ENCODE assay signal across 27 cellular contexts in the genomic region with DNA sequence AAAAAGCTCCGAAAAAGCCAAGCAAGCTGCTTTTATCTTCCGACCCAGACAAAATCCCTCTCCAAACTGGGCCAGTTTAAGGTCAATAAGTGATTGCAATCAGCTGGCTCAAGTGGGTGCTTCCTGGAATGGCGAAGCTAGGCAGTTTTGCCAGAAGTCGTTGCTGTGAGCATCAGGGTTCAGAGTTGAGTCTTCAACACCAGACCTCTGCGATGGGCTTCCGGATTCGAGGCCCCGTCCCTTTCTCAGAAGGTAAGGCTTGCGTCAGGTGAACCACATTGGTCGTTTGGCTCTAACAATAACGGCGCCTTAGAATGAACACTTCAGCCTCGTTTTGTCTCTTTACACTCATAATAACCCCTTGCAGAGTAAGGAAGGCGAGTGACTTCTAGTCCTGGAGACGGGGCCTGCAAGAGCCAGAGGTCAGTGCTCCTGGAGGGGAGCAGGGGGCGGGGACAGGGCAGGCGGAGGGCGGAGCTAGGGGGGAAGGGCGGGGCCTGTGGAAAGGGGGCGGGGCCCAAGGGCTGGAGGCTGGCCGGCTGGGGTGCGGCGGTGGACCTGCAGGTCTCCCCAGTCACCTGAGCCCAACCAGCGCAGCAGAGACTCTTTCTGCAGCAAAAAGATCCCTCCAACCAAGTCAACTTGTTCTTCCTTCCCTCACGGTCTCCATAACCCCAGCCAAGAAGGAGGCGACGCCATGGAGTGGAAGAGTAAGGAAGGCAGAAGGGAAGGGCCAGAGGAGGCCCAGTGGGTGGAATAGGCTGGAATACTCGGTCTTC. TPM values are rescaled to one million over a fixed set of nuclear protein-coding genes. Genes with fewer than 3 reads are reported as not detected.
A peak's percentile ranks its signal among the peaks of the same experiment; 100 is the strongest.
DNase-seq lines count a peak whose midpoint lies in the region; ATAC-seq, FAIRE-seq and TF ChIP-seq lines count a peak whose summit lies in the region.
"Had no signal": no experiment of that assay in that cellular context is flagged by ENCODE, and none has a peak within 500 bp of the region (broad histone marks: within the 10 kb centered on the region; RNA-seq: fewer than 3 reads in every experiment).

No MANE protein-coding gene starts in this region.

- in situ Hi-C loops in K562 (cut with MboI) = no loop called here

- H3K4me2 ChIP-seq in K562 (ENCODE audit: insufficient read depth, low read length) = peak overlapping the region; percentile 81
- H3K4me2 ChIP-seq: BLaER1 had no signal

- 0 out of 2 replicates have a peak, but pooled peaks cover 3% of the 10 kb centered on the region for H3K4me1 ChIP-seq in BE2C
- peaks cover 5 to 12% of the 10 kb centered on the region in 2 experiments; a peak in 4 of 5 replicates for H3K4me1 ChIP-seq in K562 (replicated peaks in 1 of 2; ENCODE audit: control insufficient read depth in 2 of 2, insufficient read depth in 2 of 2, low read length in 2 of 2)
- H3K4me1 ChIP-seq: BLaER1, tibial nerve had no signal

- intact Hi-C loops in K562 (cut with micrococcal nuclease) = loop anchor here (2.0 kb wide), 1 partner anchor 33 kb away; a partner anchor contains a TSS

- POLR2A ChIA-PET in K562 (lab: Yijun Ruan, JAX) = interaction anchor here (0.6 to 2.0 kb wide), 9 partner anchors 10 to 1031 kb away, joined by 3 to 10 read pairs (median 3); no protein-coding TSS in a partner anchor

- TF ChIP-seq POLR2A in K562 (conservative IDR thresholded peaks at IDR 0.05) = peak; percentile 63

- no peaks in the 10 kb centered on the region for H3K27me3 ChIP-seq in BE2C
- no peaks in the 10 kb centered on the region for H3K27me3 ChIP-seq in H7 (ENCODE audit: control insufficient read depth, insufficient read depth, low read length)
- no peaks in the 10 kb centered on the region for H3K27me3 ChIP-seq in K562 (ENCODE audit: control insufficient read depth in 2 of 2, insufficient read depth in 2 of 2, low read length in 2 of 2)
- H3K27me3 ChIP-seq: BLaER1, gastrocnemius medialis, stomach, tibial nerve had no signal

- CTCF ChIA-PET in K562 (lab: Yijun Ruan, JAX; ENCODE audit: low intra/inter-chr PET ratio) = no interaction called here

- DNase-seq in BE2C (peak; percentile 14), H7 (peak; percentile 92), K562 (ENCODE audit: extremely low read depth in 1 of 4, low spot score in 3 of 4) (peak; percentile 80 to 97 (median 94)), mesenteric fat pad (ENCODE audit: low spot score) (peak; percentile 82), C1 segment of cervical spinal cord (lab: John Stamatoyannopoulos, UW) (no peak), HT-29 (ENCODE audit: low spot score) (no peak)
- no peak for DNase-seq in stimulated activated CD8-positive, alpha-beta memory T cell treated with anti-CD3 and anti-CD28 coated beads, Interleukin-4, amount 100 ng/mL, for 48 hours
- DNase-seq in central memory CD4-positive, alpha-beta T cell = no peak
- DNase-seq: activated CD4-positive, alpha-beta T cell treated with anti-CD3 and anti-CD28 coated beads for 36 hours; activated gamma-delta T cell treated with Interleukin-2 at 50 U/mL for 16 hours; activated naive CD8-positive, alpha-beta T cell treated with anti-CD3 and anti-CD28 coated beads, Interleukin-2, amount 50 U/mL, for 24 hours; activated T-cell treated with anti-CD3 and anti-CD28 coated beads, Interleukin-2, amount 50 U/mL, for 24 hours; COR-L47; dermis blood vessel endothelial cell; DND-41; gastrocnemius medialis; GM23248; hippocampal formation; islet precursor cell; natural killer cell; NCI-H1092 treated with DMSO at 0.1 percent for 48 hours; NCI-H187 treated with DMSO at 0.1 percent for 48 hours; NCI-H226; stomach had no signal

- H3K9me3 ChIP-seq in BE2C (no peaks in the 10 kb centered on the region), K562 (replicated peaks; ENCODE audit: control insufficient read depth, insufficient read depth, low read depth, low read length) (no peaks in the 10 kb centered on the region)
- H3K9me3 ChIP-seq: BLaER1, gastrocnemius medialis, stomach, tibial nerve had no signal

- 0 out of 4 replicates have a peak, but pooled peaks of 1 of the 2 experiments have one; percentile 4 for TF ChIP-seq RAD21 in K562 (CRISPR knock-in tag; conservative IDR thresholded peaks at IDR 0.05 in 1 of 2, IDR thresholded peaks at IDR 0.05 in 1 of 2)

- no peaks in the 10 kb centered on the region for H3K36me3 ChIP-seq in BE2C
- H3K36me3 ChIP-seq in H7 (replicated peaks; ENCODE audit: control insufficient read depth, insufficient read depth, low read length) = no peaks in the 10 kb centered on the region
- no peaks in the 10 kb centered on the region for H3K36me3 ChIP-seq in K562 (ENCODE audit: control insufficient read depth, insufficient read depth, low read length)
- H3K36me3 ChIP-seq: BLaER1, gastrocnemius medialis, stomach, tibial nerve had no signal

- no peak overlapping the region for H3K4me3 ChIP-seq in BE2C (ENCODE audit: low read depth, low read length)
- peak overlapping the region; percentile 4; the same call in 1 of the 2 replicates for H3K4me3 ChIP-seq in H7 (ENCODE audit: insufficient read depth, low read depth, low read length)
- H3K4me3 ChIP-seq in K562 = peak overlapping the region; percentile 13
- H3K4me3 ChIP-seq: BLaER1, gastrocnemius medialis, GM23248, stomach, tibial nerve had no signal

- no peaks in the 10 kb centered on the region for H4K20me1 ChIP-seq in K562 (replicated peaks; ENCODE audit: control insufficient read depth, insufficient read depth, low read length)
- H4K20me1 ChIP-seq: BLaER1 had no signal

- peak; percentile 98 for ATAC-seq in K562
- ATAC-seq: activated CD4-positive, alpha-beta T cell treated with anti-CD3 and anti-CD28 coated beads for 36 hours; activated naive CD8-positive, alpha-beta T cell treated with anti-CD3 and anti-CD28 coated beads, Interleukin-2, amount 50 U/mL, for 24 hours; gastrocnemius medialis; natural killer cell had no signal

- no peaks in the 10 kb centered on the region for H3K9me1 ChIP-seq in K562 (ENCODE audit: control insufficient read depth, insufficient read depth, low read length)

- H3K9ac ChIP-seq in K562 (ENCODE audit: insufficient read depth in 1 of 2, low read depth in 2 of 2, low read length in 2 of 2) = peak overlapping the region; percentile 67 to 71; a peak in 3 of 4 replicates
- H3K9ac ChIP-seq: BLaER1, GM23248 had no signal

- TF ChIP-seq CTCF in BE2C (IDR thresholded peaks at IDR 0.05; ENCODE audit: low read depth, low read length) (no peak), K562 (IDR thresholded peaks at IDR 0.05 in 2 of 3, conservative IDR thresholded peaks at IDR 0.05 in 1 of 3; ENCODE audit: insufficient read depth in 2 of 3, low read depth in 1 of 3, low read length in 3 of 3) (no peak)

- BruUV-seq in K562 (replicated peaks; lab: Mats Ljungman, UMichigan) = TSS peak; percentile 99

- 13% methylated on average over 19 of the region's 28 CpGs for WGBS in K562 (ENCODE audit: insufficient coverage, low coverage, missing lambda C conversion rate)

- peak; percentile 80 for FAIRE-seq in K562 (lab: Jason Lieb, UNC)
- FAIRE-seq: GM12891 had no signal

- H2AFZ ChIP-seq in K562 (ENCODE audit: low read depth, low read length) = peak overlapping the region; percentile 100
- H2AFZ ChIP-seq: GM23248 had no signal

- TF ChIP-seq EP300 in K562 (IDR thresholded peaks at IDR 0.05; ENCODE audit: low read length) = peak; percentile 47; the same call in 1 of the 2 replicates

- H3K79me2 ChIP-seq in K562 (ENCODE audit: control insufficient read depth, insufficient read depth, low read length) = no peaks in the 10 kb centered on the region

- H3K27ac ChIP-seq in K562 (ENCODE audit: extremely low read depth, low read depth, low read length) = peak overlapping the region; percentile 89
- H3K27ac ChIP-seq: BLaER1, gastrocnemius medialis, GM23248, stomach, tibial nerve had no signal

RNA-seq across cellular contexts. Expression of a gene that starts 34.0 kb away (rescaled TPM):
- 20.3 TPM for polyA plus RNA-seq in BE2C (2012; ENCODE audit: insufficient read depth, insufficient read length, low read depth)
- 22.5 and 35.2 TPM in 2 replicates for total RNA-seq in H7 (2014; rRNA removed; shearing (Covaris generic))
- 8.1 and 28.6 TPM in 2 replicates for total RNA-seq in K562 (2011; cell fraction: chromatin; rRNA removed; ENCODE audit: low replicate concordance)
- total RNA-seq in K562 (2011; cell fraction: nucleolus; rRNA removed) = 4.5 and 6.7 TPM in 2 replicates
- total RNA-seq in K562 (2011; cell fraction: nucleoplasm; rRNA removed) = 10.3 and 18.2 TPM in 2 replicates
- total RNA-seq in K562 (2014; rRNA removed) (12.1 and 14.5 TPM in 2 replicates), K562 (2014; rRNA removed; fragmentation: Illumina TruSeq; extraction: Trizol) (37.2 and 39.5 TPM in 2 replicates), K562 (2015; rRNA removed; fragmentation: Illumina TruSeq; extraction: Trizol) (22.6 and 24.5 TPM in 2 replicates), K562 (2021) (17.8 and 19.4 TPM in 2 replicates), mesenteric fat pad (30.3 TPM)
- polyA plus RNA-seq in K562 (2011; rRNA removed) (27.0 and 41.2 TPM in 2 replicates), K562 (2014; fragmentation: Illumina TruSeq; extraction: Trizol) (29.7 and 32.3 TPM in 2 replicates), K562 (2014; fragmentation: Nextera tagmentation; extraction: Ambion mirVana) (10 to 100 TPM; 47.4 to 51.5 TPM), K562 (2014; rRNA removed) (25.0 and 27.8 TPM in 2 replicates)
- 7.6 and 10.3 TPM in 2 replicates for polyA plus RNA-seq in K562 (2011; cell fraction: cytosol; rRNA removed)
- 10.5 and 14.1 TPM in 2 replicates for polyA plus RNA-seq in K562 (2011; cell fraction: nucleus; rRNA removed)
- polyA plus RNA-seq in K562 (2012) = 19.7 and 27.8 TPM in 2 replicates
- 33.7 and 34.1 TPM in 2 replicates for polyA minus RNA-seq in K562 (2011; rRNA and poly(A)+ RNA removed)
- polyA minus RNA-seq in K562 (2011; cell fraction: cytosol; rRNA and poly(A)+ RNA removed) = 12.7 and 13.1 TPM in 2 replicates
- polyA minus RNA-seq in K562 (2011; cell fraction: nucleus; rRNA and poly(A)+ RNA removed) = 8.6 and 13.9 TPM in 2 replicates
- total RNA-seq in HT-29 (2014; rRNA removed; shearing (Covaris generic)) = 8.8 and 8.9 TPM in 2 replicates

RNA-seq across cellular contexts. Expression of a gene that starts 43.6 kb away (rescaled TPM):
- polyA plus RNA-seq in BE2C (2012; ENCODE audit: insufficient read depth, insufficient read length, low read depth) = 83.6 TPM
- total RNA-seq in H7 (2014; rRNA removed; shearing (Covaris generic)) = 169 and 180 TPM in 2 replicates
- 177 and 209 TPM in 2 replicates for total RNA-seq in K562 (2011; cell fraction: chromatin; rRNA removed; ENCODE audit: low replicate concordance)
- 116 and 137 TPM in 2 replicates for total RNA-seq in K562 (2011; cell fraction: nucleolus; rRNA removed)
- total RNA-seq in K562 (2011; cell fraction: nucleoplasm; rRNA removed) = 187 and 210 TPM in 2 replicates
- total RNA-seq in K562 (2014; rRNA removed) (126 TPM in 2 replicates), K562 (2014; rRNA removed; fragmentation: Illumina TruSeq; extraction: Trizol) (168 and 187 TPM in 2 replicates), K562 (2015; rRNA removed; fragmentation: Illumina TruSeq; extraction: Trizol) (135 and 146 TPM in 2 replicates), K562 (2021) (152 and 169 TPM in 2 replicates), mesenteric fat pad (166 TPM)
- polyA plus RNA-seq in K562 (2011; rRNA removed) (160 and 186 TPM in 2 replicates), K562 (2014; fragmentation: Illumina TruSeq; extraction: Trizol) (132 and 136 TPM in 2 replicates), K562 (2014; fragmentation: Nextera tagmentation; extraction: Ambion mirVana) (100 to 1,000 TPM; 114 to 189 TPM), K562 (2014; rRNA removed) (107 and 108 TPM in 2 replicates)
- 121 and 153 TPM in 2 replicates for polyA plus RNA-seq in K562 (2011; cell fraction: cytosol; rRNA removed)
- polyA plus RNA-seq in K562 (2011; cell fraction: nucleus; rRNA removed) = 69.7 and 82.5 TPM in 2 replicates
- 74.3 and 119 TPM in 2 replicates for polyA plus RNA-seq in K562 (2012)
- polyA minus RNA-seq in K562 (2011; rRNA and poly(A)+ RNA removed) = 298 and 304 TPM in 2 replicates
- 50.1 and 73.6 TPM in 2 replicates for polyA minus RNA-seq in K562 (2011; cell fraction: cytosol; rRNA and poly(A)+ RNA removed)
- polyA minus RNA-seq in K562 (2011; cell fraction: nucleus; rRNA and poly(A)+ RNA removed) = 54.1 and 73.4 TPM in 2 replicates
- total RNA-seq in HT-29 (2014; rRNA removed; shearing (Covaris generic)) = 252 and 259 TPM in 2 replicates

Comparison
In these comparisons a context has a peak if more than half of its experiments do, and no peak if none do; other contexts are left out.
1. DNase-seq: peak in BE2C (single experiment), H7 (single experiment), K562 (4 of 4) and mesenteric fat pad (single experiment); none in C1 segment of cervical spinal cord (0 of 14), HT-29 (single experiment), stimulated activated CD8-positive, alpha-beta memory T cell treated with anti-CD3 and anti-CD28 coated beads, Interleukin-4, amount 100 ng/mL, for 48 hours (single experiment) and central memory CD4-positive, alpha-beta T cell (single experiment).